Comparison of ENCODE assay signal across 28 cellular contexts in genomic region chr20:15628954-15629353, GRCh38.
"Had no signal": no experiment of that assay in that cellular context is flagged by ENCODE, and none has a peak within 500 bp of the region (broad histone marks: within the 10 kb centered on the region; RNA-seq: fewer than 3 reads in every experiment).

No MANE protein-coding gene starts in this region.

- H3K36me3 ChIP-seq: neural progenitor cell, ovary, spleen, suprapubic skin, tibial artery, transverse colon, upper lobe of right lung, uterus had no signal

- H3K4me2 ChIP-seq: neural progenitor cell, smooth muscle cell had no signal

- H3K79me2 ChIP-seq: parathyroid adenoma had no signal

- H3K9me3 ChIP-seq: ovary, psoas muscle, spleen, suprapubic skin, testis, tibial artery, transverse colon, upper lobe of right lung, uterus had no signal

- H3K27me3 ChIP-seq: neural progenitor cell, ovary, suprapubic skin, testis, tibial artery, transverse colon, upper lobe of right lung, uterus had no signal

- H2AFZ ChIP-seq: neural progenitor cell, parathyroid adenoma had no signal

- H3K4me1 ChIP-seq: neural progenitor cell, parathyroid adenoma, psoas muscle, spleen, suprapubic skin, testis, tibial artery, transverse colon, upper lobe of right lung, uterus had no signal

- DNase-seq: natural killer cell; occipital lobe; ovary; posterior cingulate gyrus; psoas muscle; right cardiac atrium; spleen; stimulated activated CD4-positive, alpha-beta T cell treated with anti-CD3 and anti-CD28 coated beads, Interleukin-12 subunit alpha, Interleukin-12 subunit beta, amount 100 ng/mL, for 4 hours; stimulated activated CD4-positive, alpha-beta T cell treated with anti-CD3 and anti-CD28 coated beads, Interleukin-1b, Interleukin-23, amount 100 ng/mL, for 48 hours; stimulated activated CD4-positive, alpha-beta T cell treated with anti-CD3 and anti-CD28 coated beads, Interleukin-4, amount 100 ng/mL, for 1 hour; stimulated activated CD4-positive, alpha-beta T cell treated with anti-CD3 and anti-CD28 coated beads, Interleukin-4, amount 100 ng/mL, for 4 hours; stimulated activated CD8-positive, alpha-beta memory T cell treated with anti-CD3 and anti-CD28 coated beads, Interleukin-4, amount 100 ng/mL, for 48 hours; stimulated activated naive CD4-positive, alpha-beta T cell; stimulated activated naive CD8-positive, alpha-beta T cell treated with anti-CD3 and anti-CD28 coated beads, Interleukin-15, amount 100 ng/mL, for 72 hours; stimulated activated naive CD8-positive, alpha-beta T cell treated with anti-CD3 and anti-CD28 coated beads, Interleukin-15, Interleukin-2, amounts not matched to agents 100 U/mL and 50 U/mL, for 24 hours; substantia nigra; testis; tibial artery; transverse colon; upper lobe of right lung; uterus had no signal

- ATAC-seq: natural killer cell; psoas muscle; right cardiac atrium; sciatic nerve; stimulated activated memory B cell treated with anti-CD40 and anti-IgM and Interleukin-4, amounts not matched to agents 10 μg/mL and 1 μg/mL and 100 μg/mL, for 72 hours; stimulated activated naive CD8-positive, alpha-beta T cell treated with anti-CD3 and anti-CD28 coated beads, Interleukin-15, amount 100 ng/mL, for 72 hours; stimulated activated naive CD8-positive, alpha-beta T cell treated with anti-CD3 and anti-CD28 coated beads, Interleukin-15, Interleukin-2, amounts not matched to agents 100 U/mL and 50 U/mL, for 24 hours; upper lobe of right lung had no signal

- H3K4me3 ChIP-seq: neural progenitor cell, ovary, psoas muscle, skin epidermis, smooth muscle cell, spleen, suprapubic skin, testis, tibial artery, transverse colon, upper lobe of right lung, uterus had no signal

- H3K27ac ChIP-seq: neural progenitor cell, ovary, parathyroid adenoma, psoas muscle, skin epidermis, spleen, suprapubic skin, testis, tibial artery, transverse colon, upper lobe of right lung, uterus had no signal

- H3K9ac ChIP-seq: neural progenitor cell, parathyroid adenoma had no signal
